In genomic region chr20:38299963-38300362, GRCh38 we compare ENCODE assay signal across 22 cellular contexts. TPM values are rescaled to one million over a fixed set of nuclear protein-coding genes. Genes with fewer than 3 reads are reported as not detected.
DNase-seq lines count a peak whose midpoint lies in the region; ATAC-seq and TF ChIP-seq lines count a peak whose summit lies in the region.
"Had no signal": no experiment of that assay in that cellular context is flagged by ENCODE, and none has a peak within 500 bp of the region (broad histone marks: within the 10 kb centered on the region; RNA-seq: fewer than 3 reads in every experiment).

No MANE protein-coding gene starts in this region.

- H3K9me3 ChIP-seq in ascending aorta (no peaks in the 10 kb centered on the region), left lung (no peaks in the 10 kb centered on the region)

- H3K4me1 ChIP-seq in ascending aorta: peaks cover 5 to 10% of the 10 kb centered on the region in 2 donors
- H3K4me1 ChIP-seq in left lung: peaks cover 0 to 63% of the 10 kb centered on the region in 2 donors

- H3K36me3 ChIP-seq in ascending aorta (no peaks in the 10 kb centered on the region), left lung (no peaks in the 10 kb centered on the region)

- H3K4me3 ChIP-seq in ascending aorta (no peak overlapping the region), left lung (no peak overlapping the region)

- no peak for TF ChIP-seq CTCF in ascending aorta (IDR thresholded peaks at IDR 0.05)
- TF ChIP-seq CTCF in left lung (IDR thresholded peaks at IDR 0.05): no peak
- no peak for TF ChIP-seq CTCF in type B pancreatic cell (conservative IDR thresholded peaks at IDR 0.05)

- H3K27me3 ChIP-seq in ascending aorta (no peaks in the 10 kb centered on the region), left lung (peaks cover 0 to 26% of the 10 kb centered on the region in 2 donors)

- intact Hi-C loops in ascending aorta (cut with DNase I) (loop anchor here (5.0 to 10.0 kb wide), 2 partner anchors 53 to 245 kb away; no protein-coding TSS in a partner anchor), left lung (cut with DNase I) (no loop called here)

- no peaks in the 10 kb centered on the region for H3K9me3 Mint-ChIP-seq in type B pancreatic cell
- H3K9me3 Mint-ChIP-seq: activated naive CD4-positive, alpha-beta T cell treated with anti-CD3 and anti-CD28 coated beads, Interleukin-2, amount 50 U/mL, for 72 hours; CD8-positive, alpha-beta memory T cell; T-helper 1 cell treated with Interleukin-12 subunit alpha and Interleukin-12 subunit beta and Interleukin-4 antibody, amounts not matched to agents 30 μg/mL and 1 μg/mL, for 36 hours had no signal

- H3K27ac Mint-ChIP-seq in type B pancreatic cell: peak overlapping the region; percentile 53
- H3K27ac Mint-ChIP-seq: activated CD4-positive, alpha-beta T cell treated with anti-CD3 and anti-CD28 coated beads for 36 hours; activated naive CD4-positive, alpha-beta T cell treated with anti-CD3 and anti-CD28 coated beads, Interleukin-2, amount 50 U/mL, for 72 hours; CD8-positive, alpha-beta memory T cell; T-helper 1 cell treated with Interleukin-12 subunit alpha and Interleukin-12 subunit beta and Interleukin-4 antibody, amounts not matched to agents 30 μg/mL and 1 μg/mL, for 36 hours had no signal

- ATAC-seq in left lung (peak; percentile 75), HG02623 (IDR thresholded peaks at IDR 0.05; ENCODE audit: unreplicated experiment) (no peak)
- ATAC-seq: activated CD4-positive, alpha-beta T cell treated with anti-CD3 and anti-CD28 coated beads for 36 hours; activated naive CD4-positive, alpha-beta T cell treated with anti-CD3 and anti-CD28 coated beads, Interleukin-2, amount 50 U/mL, for 72 hours; HepG2 had no signal

- no peak overlapping the region for H3K4me3 Mint-ChIP-seq in type B pancreatic cell
- H3K4me3 Mint-ChIP-seq: activated CD4-positive, alpha-beta T cell treated with anti-CD3 and anti-CD28 coated beads for 36 hours; T-helper 1 cell treated with Interleukin-12 subunit alpha and Interleukin-12 subunit beta and Interleukin-4 antibody, amounts not matched to agents 30 μg/mL and 1 μg/mL, for 36 hours had no signal

- H3K36me3 Mint-ChIP-seq in type B pancreatic cell: no peaks in the 10 kb centered on the region
- H3K36me3 Mint-ChIP-seq: activated naive CD4-positive, alpha-beta T cell treated with anti-CD3 and anti-CD28 coated beads, Interleukin-2, amount 50 U/mL, for 72 hours; CD8-positive, alpha-beta memory T cell had no signal

- peaks cover 11% of the 10 kb centered on the region for H3K4me1 Mint-ChIP-seq in type B pancreatic cell (ENCODE audit: unreplicated experiment)

- DNase-seq in NCI-H2196 (lab: John Stamatoyannopoulos, UW; ENCODE audit: unreplicated experiment) (peak; percentile 24), NCI-H2196 treated with DMSO at 0.1 percent for 48 hours (lab: John Stamatoyannopoulos, UW; ENCODE audit: unreplicated experiment) (no peak), ascending aorta (ENCODE audit: low spot score in 2 of 2) (no peak), left lung (peak in 1 of 2 donors; percentile 44), type B pancreatic cell (ENCODE audit: extremely low spot score, unreplicated experiment) (no peak), NCI-H774 (lab: John Stamatoyannopoulos, UW) (no peak), AML-193 (lab: John Stamatoyannopoulos, UW) (no peak)
- DNase-seq: activated CD4-positive, alpha-beta T cell treated with anti-CD3 and anti-CD28 coated beads for 36 hours; activated CD8-positive, alpha-beta memory T cell treated with anti-CD3 and anti-CD28 coated beads, Interleukin-2, amount 50 U/mL, for 48 hours; CD8-positive, alpha-beta memory T cell; GDM1; kidney glomerular epithelial cell; NCI-H1436 treated with DMSO at 0.1 percent for 48 hours; NCI-H748 treated with DMSO at 0.1 percent for 48 hours; stimulated activated CD4-positive, alpha-beta T cell treated with anti-CD3 and anti-CD28 coated beads, Interleukin-4, amount 100 ng/mL, for 1 hour had no signal

- H3K27me3 Mint-ChIP-seq in type B pancreatic cell: no peaks in the 10 kb centered on the region

- H3K27ac ChIP-seq in ascending aorta (peak overlapping the region; percentile 25 to 88), left lung (peak overlapping the region in 1 of 2 donors; percentile 82)

RNA-seq across cellular contexts. Expression of gene BPI, which starts 4.0 kb away (rescaled TPM):
- total RNA-seq in ascending aorta (not detected), left lung (under 1 TPM; 0.35 to 0.47 TPM), type B pancreatic cell (ENCODE audit: low replicate concordance) (0.17 TPM in 1 of 2 replicates, not detected in the other)
- total RNA-seq: A172; activated CD4-positive, alpha-beta T cell treated with anti-CD3 and anti-CD28 coated beads for 36 hours; activated naive CD4-positive, alpha-beta T cell treated with anti-CD3 and anti-CD28 coated beads, Interleukin-2, amount 50 U/mL, for 72 hours; CD8-positive, alpha-beta memory T cell; glomerular endothelial cell; HepG2 had no signal

RNA-seq across cellular contexts. Expression of gene KIAA1755, which starts 39.4 kb away (rescaled TPM):
- total RNA-seq in ascending aorta (15.2 TPM), left lung (1 to 10 TPM; 2.6 TPM), type B pancreatic cell (ENCODE audit: low replicate concordance) (4.7 TPM in 1 of 2 replicates, not detected in the other)
- total RNA-seq: activated CD4-positive, alpha-beta T cell treated with anti-CD3 and anti-CD28 coated beads for 36 hours; activated naive CD4-positive, alpha-beta T cell treated with anti-CD3 and anti-CD28 coated beads, Interleukin-2, amount 50 U/mL, for 72 hours; CD8-positive, alpha-beta memory T cell had no signal

RNA-seq across cellular contexts. Expression of gene LBP, which starts 46.3 kb away (rescaled TPM):
- total RNA-seq in ascending aorta: 18.8 TPM
- 1 to 10 TPM in 1 of 2 donors, under 1 TPM in 1; 0.12 to 1.8 TPM for total RNA-seq in left lung
- total RNA-seq in type B pancreatic cell (ENCODE audit: low replicate concordance): not detected in 2 replicates
- total RNA-seq: A172; activated CD4-positive, alpha-beta T cell treated with anti-CD3 and anti-CD28 coated beads for 36 hours; activated naive CD4-positive, alpha-beta T cell treated with anti-CD3 and anti-CD28 coated beads, Interleukin-2, amount 50 U/mL, for 72 hours; CD8-positive, alpha-beta memory T cell; glomerular endothelial cell; RPMI7951 had no signal
